ENCODE assay signal across 16 cellular contexts in genomic region chr20:37194616-37195015, GRCh38. TPM values are rescaled to one million over a fixed set of nuclear protein-coding genes. Genes with fewer than 3 reads are reported as not detected.
DNase-seq lines count a peak whose midpoint lies in the region; ATAC-seq, FAIRE-seq and TF ChIP-seq lines count a peak whose summit lies in the region.
"Had no signal": no experiment of that assay in that cellular context is flagged by ENCODE, and none has a peak within 500 bp of the region (broad histone marks: within the 10 kb centered on the region; RNA-seq: fewer than 3 reads in every experiment).

No MANE protein-coding gene starts in this region.

- CTCF ChIA-PET in activated CD4-positive, alpha-beta T cell treated with anti-CD3 and anti-CD28 coated beads for 36 hours (lab: Charles Lee) = interaction anchor here (0.6 to 4.4 kb wide), 13 partner anchors 9 to 1279 kb away, joined by 3 to 36 read pairs (median 4); partner anchors contain the start of genes BLCAP, MROH8 and RPN2
- CTCF ChIA-PET in GM12878 (lab: Yijun Ruan, JAX) = interaction anchor here (1.1 to 13.5 kb wide), 16 partner anchors 12 to 346 kb away, joined by 3 to 200 read pairs (median 6); partner anchors contain the start of genes BLCAP, MROH8 and RPN2

- H3K27ac Mint-ChIP-seq in activated CD4-positive, alpha-beta T cell treated with anti-CD3 and anti-CD28 coated beads for 36 hours = peak overlapping the region; percentile 80
- H3K27ac Mint-ChIP-seq in T-helper 17 cell = peak overlapping the region; percentile 73
- H3K27ac Mint-ChIP-seq in neural progenitor cell = peak overlapping the region; percentile 88
- H3K27ac Mint-ChIP-seq: dendritic cell treated with granulocyte-macrophage colony-stimulating factor and Interleukin-4, amounts not matched to agents 40 ng/mL and 50 ng/mL, for 4 days had no signal

- H3K4me3 ChIP-seq in GM12878 = no peak overlapping the region
- no peak overlapping the region for H3K4me3 ChIP-seq in neural progenitor cell
- no peak overlapping the region for H3K4me3 ChIP-seq in MG63
- H3K4me3 ChIP-seq: gastrocnemius medialis had no signal

- H3K4me2 ChIP-seq in GM12878 (ENCODE audit: control insufficient read depth, insufficient read depth) = no peak overlapping the region
- peak overlapping the region; percentile 2 for H3K4me2 ChIP-seq in neural progenitor cell

- SMC1A ChIA-PET in GM12878 (lab: Charles Lee; ENCODE audit: uncharacterized antibody, unreplicated experiment) = interaction anchor here (0.9 to 3.6 kb wide), 15 partner anchors 11 to 345 kb away, joined by 3 to 33 read pairs (median 6); no protein-coding TSS in a partner anchor

- H3K9me3 Mint-ChIP-seq in activated CD4-positive, alpha-beta T cell treated with anti-CD3 and anti-CD28 coated beads for 36 hours (ENCODE audit: low read depth) = no peaks in the 10 kb centered on the region
- no peaks in the 10 kb centered on the region for H3K9me3 Mint-ChIP-seq in neural progenitor cell
- H3K9me3 Mint-ChIP-seq: dendritic cell treated with granulocyte-macrophage colony-stimulating factor and Interleukin-4, amounts not matched to agents 40 ng/mL and 50 ng/mL, for 4 days had no signal

- BruUV-seq in GM12878 (replicated peaks; lab: Mats Ljungman, UMichigan) = no TSS peak

- POLR2A ChIA-PET in activated CD4-positive, alpha-beta T cell treated with anti-CD3 and anti-CD28 coated beads for 36 hours (lab: Charles Lee) = interaction anchor here (1.1 kb wide), 1 partner anchor 70 kb away, joined by 3 read pairs; no protein-coding TSS in a partner anchor
- POLR2A ChIA-PET in GM12878 (lab: Charles Lee) = interaction anchor here (1.6 kb wide), 1 partner anchor 16 kb away, joined by 4 read pairs; the partner anchor contains the start of genes MROH8 and RPN2

- H4K20me1 ChIP-seq in GM12878 (ENCODE audit: control insufficient read depth, insufficient read depth) = peaks cover 11% of the 10 kb centered on the region
- peaks cover 25% of the 10 kb centered on the region for H4K20me1 ChIP-seq in neural progenitor cell (ENCODE audit: low read depth)

- H3K27ac ChIP-seq in GM12878 (ENCODE audit: control insufficient read depth, insufficient read depth) (no peak overlapping the region), neural progenitor cell (peak overlapping the region; percentile 65)

- TF ChIP-seq POLR2A in GM12878 (IDR thresholded peaks at IDR 0.05; ENCODE audit: low read depth, low read length) = no peak

- FAIRE-seq in GM12878 (lab: Jason Lieb, UNC) = no peak
- FAIRE-seq: A204.1 had no signal

- in situ Hi-C loops in GM12878 (cut with MboI) = loop anchor here (5.0 kb wide), 1 partner anchor 338 kb away; no protein-coding TSS in a partner anchor

- no peak overlapping the region for H3K4me3 Mint-ChIP-seq in activated CD4-positive, alpha-beta T cell treated with anti-CD3 and anti-CD28 coated beads for 36 hours
- H3K4me3 Mint-ChIP-seq in T-helper 17 cell = peak overlapping the region; percentile 74
- no peak overlapping the region for H3K4me3 Mint-ChIP-seq in neural progenitor cell
- H3K4me3 Mint-ChIP-seq: dendritic cell treated with granulocyte-macrophage colony-stimulating factor and Interleukin-4, amounts not matched to agents 40 ng/mL and 50 ng/mL, for 4 days had no signal

- DNase-seq in activated CD4-positive, alpha-beta T cell treated with anti-CD3 and anti-CD28 coated beads for 36 hours = peak; percentile 33
- DNase-seq in activated CD4-positive, alpha-beta T cell treated with anti-CD3 and anti-CD28 coated beads for 48 hours = no peak
- no peak for DNase-seq in T-helper 17 cell
- DNase-seq in GM12878 (ENCODE audit: low read depth, low spot score) = no peak
- no peak for DNase-seq in neural progenitor cell (ENCODE audit: low spot score)
- DNase-seq in MG63 = no peak
- DNase-seq in nucleus accumbens (lab: John Stamatoyannopoulos, UW) = no peak
- DNase-seq in activated gamma-delta T cell treated with Interleukin-2 at 50 U/mL for 16 hours = no peak
- DNase-seq: activated gamma-delta T cell, DMS53, gastrocnemius medialis, Kasumi-1, left cardiac atrium, NCI-H2171 treated with DMSO at 0.1 percent for 48 hours had no signal

- H3K4me1 Mint-ChIP-seq in activated CD4-positive, alpha-beta T cell treated with anti-CD3 and anti-CD28 coated beads for 36 hours = peaks cover 62% of the 10 kb centered on the region
- H3K4me1 Mint-ChIP-seq in T-helper 17 cell = peaks cover 57% of the 10 kb centered on the region
- H3K4me1 Mint-ChIP-seq in neural progenitor cell = peaks cover 37% of the 10 kb centered on the region

- no peaks in the 10 kb centered on the region for H3K27me3 Mint-ChIP-seq in activated CD4-positive, alpha-beta T cell treated with anti-CD3 and anti-CD28 coated beads for 36 hours
- no peaks in the 10 kb centered on the region for H3K27me3 Mint-ChIP-seq in T-helper 17 cell
- H3K27me3 Mint-ChIP-seq in neural progenitor cell (ENCODE audit: insufficient read depth, low read depth) = peaks cover 3% of the 10 kb centered on the region
- H3K27me3 Mint-ChIP-seq: dendritic cell treated with granulocyte-macrophage colony-stimulating factor and Interleukin-4, amounts not matched to agents 40 ng/mL and 50 ng/mL, for 4 days had no signal

- peaks cover 12% of the 10 kb centered on the region for H3K4me1 ChIP-seq in GM12878 (ENCODE audit: control insufficient read depth, insufficient read depth, low read length)
- peaks cover 31% of the 10 kb centered on the region for H3K4me1 ChIP-seq in neural progenitor cell

- TF ChIP-seq CTCF in GM12878 (IDR thresholded peaks at IDR 0.05 in 2 of 3, conservative IDR thresholded peaks at IDR 0.05 in 1 of 3; ENCODE audit: control insufficient read depth in 2 of 3, extremely low read depth in 1 of 3, insufficient read depth in 1 of 3, low read depth in 3 of 3, low read length in 3 of 3) = no peak
- TF ChIP-seq CTCF in neural progenitor cell (IDR thresholded peaks at IDR 0.05) = no peak

- WGBS in GM12878 (ENCODE audit: insufficient coverage, insufficient replicate concordance, low lambda C conversion rate, missing lambda C conversion rate) = 64% methylated on average over 6 of the region's 6 CpGs

- H3K79me2 ChIP-seq in GM12878 (ENCODE audit: control insufficient read depth, insufficient read depth, low read length) (peaks cover 58% of the 10 kb centered on the region), neural progenitor cell (ENCODE audit: low read depth) (peaks cover 100% of the 10 kb centered on the region)

- TF ChIP-seq RAD21 in GM12878 (IDR thresholded peaks at IDR 0.05; ENCODE audit: insufficient read depth, low read depth, low read length) = no peak

- H2AFZ ChIP-seq in GM12878 (ENCODE audit: control insufficient read depth, low read depth, low read length) (no peak overlapping the region), neural progenitor cell (replicated peaks) (no peak overlapping the region)

- peaks cover 30 to 46% of the 10 kb centered on the region in 2 experiments for H3K36me3 ChIP-seq in GM12878 (ENCODE audit: control insufficient read depth in 2 of 2, insufficient read depth in 2 of 2, low read length in 1 of 2)
- no peaks in the 10 kb centered on the region for H3K36me3 ChIP-seq in neural progenitor cell
- peaks cover 50% of the 10 kb centered on the region for H3K36me3 ChIP-seq in MG63

- H3K27me3 ChIP-seq in GM12878 (replicated peaks in 1 of 2; ENCODE audit: control insufficient read depth in 2 of 2, insufficient read depth in 2 of 2, low read length in 1 of 2) (no peaks in the 10 kb centered on the region), neural progenitor cell (no peaks in the 10 kb centered on the region), MG63 (no peaks in the 10 kb centered on the region)
- H3K27me3 ChIP-seq: gastrocnemius medialis had no signal

- no peak for TF ChIP-seq EP300 in GM12878 (IDR thresholded peaks at IDR 0.05; ENCODE audit: borderline replicate concordance in 1 of 2, control insufficient read depth in 1 of 2, low read depth in 2 of 2, low read length in 2 of 2)

- H3K9me3 ChIP-seq in T-helper 17 cell (ENCODE audit: control insufficient read depth, low read length, poor library complexity, severe bottlenecking) = no peaks in the 10 kb centered on the region
- no peaks in the 10 kb centered on the region for H3K9me3 ChIP-seq in GM12878 (replicated peaks; ENCODE audit: control insufficient read depth, insufficient read depth, low read length)
- no peaks in the 10 kb centered on the region for H3K9me3 ChIP-seq in neural progenitor cell (ENCODE audit: low read depth)
- no peaks in the 10 kb centered on the region for H3K9me3 ChIP-seq in MG63
- H3K9me3 ChIP-seq: gastrocnemius medialis had no signal

- peak; percentile 69 for ATAC-seq in activated CD4-positive, alpha-beta T cell treated with anti-CD3 and anti-CD28 coated beads for 36 hours
- ATAC-seq in T-helper 17 cell = peak; percentile 63
- peak; percentile 15; the same call in 1 of the 3 replicates for ATAC-seq in GM12878
- ATAC-seq: gastrocnemius medialis, left cardiac atrium had no signal

- RAD21 ChIA-PET in GM12878 (lab: Charles Lee; ENCODE audit: unreplicated experiment) = interaction anchor here (1.1 to 1.9 kb wide), 6 partner anchors 71 to 344 kb away, joined by 3 to 15 read pairs (median 5); no protein-coding TSS in a partner anchor

- intact Hi-C loops in activated CD4-positive, alpha-beta T cell treated with anti-CD3 and anti-CD28 coated beads for 36 hours (cut with DNase I, micrococcal nuclease) = loop anchor here (1.0 kb wide), 2 partner anchors 190 to 340 kb away; no protein-coding TSS in a partner anchor
- intact Hi-C loops in GM12878 (cut with micrococcal nuclease; ENCODE audit: unreplicated experiment) = loop anchor here (1.0 to 10.0 kb wide), 2 partner anchors 210 to 340 kb away; no protein-coding TSS in a partner anchor

- H3K9ac ChIP-seq in GM12878 (ENCODE audit: control insufficient read depth, insufficient read depth, low read length) (no peak overlapping the region), neural progenitor cell (no peak overlapping the region)

- H3F3A ChIP-seq in neural progenitor cell (ENCODE audit: low read depth) = peaks cover 40% of the 10 kb centered on the region

- H3K36me3 Mint-ChIP-seq in activated CD4-positive, alpha-beta T cell treated with anti-CD3 and anti-CD28 coated beads for 36 hours (ENCODE audit: low read depth) = peaks cover 47% of the 10 kb centered on the region
- H3K36me3 Mint-ChIP-seq in T-helper 17 cell (ENCODE audit: low read depth) (peaks cover 5% of the 10 kb centered on the region), neural progenitor cell (peaks cover 25% of the 10 kb centered on the region)

RNA-seq across cellular contexts. Expression of gene MROH8, which starts 15.3 kb away (rescaled TPM):
- total RNA-seq in activated CD4-positive, alpha-beta T cell treated with anti-CD3 and anti-CD28 coated beads for 36 hours = 1 to 10 TPM; 3.0 to 4.5 TPM
- total RNA-seq in T-helper 17 cell (1 to 10 TPM; 1.1 to 2.0 TPM), GM12878 (2014; rRNA removed) (1.4 and 1.6 TPM in 2 replicates), GM12878 (2014; rRNA removed; fragmentation: Illumina TruSeq; extraction: Trizol) (1.6 and 2.5 TPM in 2 replicates), GM12878 (2021) (1.5 and 2.3 TPM in 2 replicates), neural progenitor cell (ENCODE audit: low replicate concordance) (2.2 and 3.5 TPM in 2 replicates)
- 4.5 and 4.9 TPM in 2 replicates for total RNA-seq in GM12878 (2013; cell fraction: nucleolus; rRNA removed)
- polyA plus RNA-seq in GM12878 (2011; ENCODE audit: low read depth) = 0.76 TPM
- polyA plus RNA-seq in GM12878 (2011; rRNA removed) (1.7 and 2.8 TPM in 2 replicates), GM12878 (2014; fragmentation: Illumina TruSeq; extraction: Trizol) (2.8 and 4.0 TPM in 2 replicates), GM12878 (2014; fragmentation: Nextera tagmentation; extraction: Ambion mirVana) (under 1 TPM; 0.16 to 0.93 TPM), GM12878 (2014; rRNA removed) (1.9 TPM in 2 replicates), GM12878 (2016; fragmentation: Nextera tagmentation; extraction: Ambion mirVana) (1 to 10 TPM; 2.6 to 2.8 TPM)
- 1.9 and 2.0 TPM in 2 replicates for polyA plus RNA-seq in GM12878 (2011; cell fraction: cytosol; rRNA removed)
- polyA plus RNA-seq in GM12878 (2011; cell fraction: nucleus; rRNA removed) = 2.5 and 3.3 TPM in 2 replicates
- 1.4 and 2.0 TPM in 2 replicates for polyA plus RNA-seq in GM12878 (2012)
- 2.0 and 3.1 TPM in 2 replicates for polyA minus RNA-seq in GM12878 (2011; rRNA and poly(A)+ RNA removed)
- polyA minus RNA-seq in GM12878 (2011; cell fraction: cytosol; rRNA and poly(A)+ RNA removed) = 0.80 TPM in 1 of 2 replicates, not detected in the other
- 1.5 and 2.7 TPM in 2 replicates for polyA minus RNA-seq in GM12878 (2011; cell fraction: nucleus; rRNA and poly(A)+ RNA removed)
- total RNA-seq in MG63 (2014; rRNA removed; shearing (Covaris generic); ENCODE audit: low replicate concordance) = 0.63 TPM in 1 of 2 replicates, not detected in the other

RNA-seq across cellular contexts. Expression of gene RPN2, which starts 15.5 kb away (rescaled TPM):
- 100 to 1,000 TPM; 103 to 115 TPM for total RNA-seq in activated CD4-positive, alpha-beta T cell treated with anti-CD3 and anti-CD28 coated beads for 36 hours
- total RNA-seq in T-helper 17 cell (100 to 1,000 TPM; 107 to 120 TPM), GM12878 (2014; rRNA removed) (225 and 248 TPM in 2 replicates), GM12878 (2014; rRNA removed; fragmentation: Illumina TruSeq; extraction: Trizol) (231 and 241 TPM in 2 replicates), GM12878 (2021) (157 and 161 TPM in 2 replicates), neural progenitor cell (ENCODE audit: low replicate concordance) (249 and 284 TPM in 2 replicates)
- total RNA-seq in GM12878 (2013; cell fraction: nucleolus; rRNA removed) = 134 and 140 TPM in 2 replicates
- polyA plus RNA-seq in GM12878 (2011; ENCODE audit: low read depth) = 147 TPM
- polyA plus RNA-seq in GM12878 (2011; rRNA removed) (162 and 222 TPM in 2 replicates), GM12878 (2014; fragmentation: Illumina TruSeq; extraction: Trizol) (198 and 207 TPM in 2 replicates), GM12878 (2014; fragmentation: Nextera tagmentation; extraction: Ambion mirVana) (100 to 1,000 TPM; 274 to 365 TPM), GM12878 (2014; rRNA removed) (133 and 148 TPM in 2 replicates), GM12878 (2016; fragmentation: Nextera tagmentation; extraction: Ambion mirVana) (100 to 1,000 TPM; 298 to 306 TPM)
- 220 and 255 TPM in 2 replicates for polyA plus RNA-seq in GM12878 (2011; cell fraction: cytosol; rRNA removed)
- polyA plus RNA-seq in GM12878 (2011; cell fraction: nucleus; rRNA removed) = 147 and 211 TPM in 2 replicates
- polyA plus RNA-seq in GM12878 (2012) = 136 and 163 TPM in 2 replicates
- polyA minus RNA-seq in GM12878 (2011; rRNA and poly(A)+ RNA removed) = 278 and 290 TPM in 2 replicates
- polyA minus RNA-seq in GM12878 (2011; cell fraction: cytosol; rRNA and poly(A)+ RNA removed) = 116 and 157 TPM in 2 replicates
- 54.9 and 77.2 TPM in 2 replicates for polyA minus RNA-seq in GM12878 (2011; cell fraction: nucleus; rRNA and poly(A)+ RNA removed)
- 359 and 488 TPM in 2 replicates for total RNA-seq in MG63 (2014; rRNA removed; shearing (Covaris generic); ENCODE audit: low replicate concordance)

Comparison
In these comparisons a context has a peak if more than half of its experiments do, and no peak if none do; other contexts are left out.
1. ATAC-seq: peak in every context shown above with its lines; median percentile 69 in activated CD4-positive, alpha-beta T cell treated with anti-CD3 and anti-CD28 coated beads for 36 hours; 63 in T-helper 17 cell; 15 in GM12878.